In genomic region chr20:48102076-48102787, GRCh38 we compare ENCODE assay signal across 1 cellular context.
TF ChIP-seq lines count a peak whose summit lies in the region.

No MANE protein-coding gene starts in this region.

TF ChIP-seq in K562, 482 proteins besides CTCF, POLR2A, EP300 and RAD21 (continued from another document):
- TF ChIP-seq BCLAF1 (IDR thresholded peaks at IDR 0.05; ENCODE audit: borderline replicate concordance in 1 of 2, control insufficient read depth in 1 of 2, low read depth in 2 of 2, low read length in 1 of 2) (no peak), HNRNPLL (IDR thresholded peaks at IDR 0.05; ENCODE audit: low read depth, low read length, poor library complexity, severe bottlenecking) (no peak), ZBTB11 (CRISPR knock-in tag; IDR thresholded peaks at IDR 0.05) (peak in 1 of 3 experiments; percentile 14; a peak in 1 of 6 replicates), ELF4 (CRISPR knock-in tag; IDR thresholded peaks at IDR 0.05) (no peak)
